7 cellular contexts compared by ENCODE assay signal in genomic region chr9:4984571-4985375, GRCh38. TPM values are rescaled to one million over a fixed set of nuclear protein-coding genes. Genes with fewer than 3 reads are reported as not detected.
DNase-seq lines count a peak whose midpoint lies in the region; ATAC-seq, FAIRE-seq and TF ChIP-seq lines count a peak whose summit lies in the region.

TSS of gene JAK2 (plus strand) at chr9:4985272. CDS start at chr9:5021988, 36,716 bp downstream.

- H3K9me3 ChIP-seq in astrocyte (ENCODE audit: insufficient read depth, low read depth, low read length): no peaks in the 10 kb centered on the region

- H3K9ac ChIP-seq in astrocyte (ENCODE audit: low read length): peak within 1 kb of the TSS; percentile 88

- peak within 1 kb of the TSS; percentile 90 for H3K4me2 ChIP-seq in astrocyte (ENCODE audit: low read length)

- H2AFZ ChIP-seq in astrocyte (ENCODE audit: low read depth, low read length): peak within 1 kb of the TSS; percentile 98

- no peaks in the 10 kb centered on the region for H3K36me3 ChIP-seq in astrocyte (ENCODE audit: insufficient read depth, low read length)

- TF ChIP-seq CTCF in GM13977 (IDR thresholded peaks at IDR 0.05; ENCODE audit: extremely low read depth, insufficient read depth, missing control alignments) (peak; percentile 61), astrocyte (IDR thresholded peaks at IDR 0.05; ENCODE audit: insufficient read depth, low read depth, low read length) (no peak)

- H3K4me3 ChIP-seq in astrocyte (ENCODE audit: insufficient read depth, low read depth, low read length): peak within 1 kb of the TSS; percentile 80

- H3K9me3 Mint-ChIP-seq in T-helper 2 cell treated with Interferon-gamma antibody and Interleukin-4, amounts not matched to agents 5 μg/mL and 100 μg/mL, for 36 hours: no peaks in the 10 kb centered on the region
- H3K9me3 Mint-ChIP-seq in astrocyte (ENCODE audit: unreplicated experiment): no peaks in the 10 kb centered on the region

- DNase-seq in GM13977 (ENCODE audit: low spot score) (peak; percentile 82), NCI-H146 treated with DMSO at 0.1 percent for 48 hours (lab: John Stamatoyannopoulos, UW; ENCODE audit: unreplicated experiment) (peak; percentile 79), astrocyte (ENCODE audit: low read depth) (peak; percentile 89), hypothalamus (lab: John Stamatoyannopoulos, UW) (peak; percentile 52 to 98 (median 88)), sciatic nerve (ENCODE audit: low spot score) (peak; percentile 94)
- DNase-seq in T-helper 2 cell treated with Interferon-gamma antibody and Interleukin-4, amounts not matched to agents 5 μg/mL and 100 μg/mL, for 36 hours (ENCODE audit: low spot score): peak; percentile 90

- H3K79me2 ChIP-seq in astrocyte (ENCODE audit: insufficient read depth, low read length): peaks cover 38% of the 10 kb centered on the region

- no peak within 1 kb of the TSS for H3K4me3 Mint-ChIP-seq in T-helper 2 cell treated with Interferon-gamma antibody and Interleukin-4, amounts not matched to agents 5 μg/mL and 100 μg/mL, for 36 hours
- H3K4me3 Mint-ChIP-seq in astrocyte (ENCODE audit: unreplicated experiment): peak within 1 kb of the TSS; percentile 95

- H3K27me3 ChIP-seq in astrocyte (ENCODE audit: insufficient read depth, low read length): no peaks in the 10 kb centered on the region

- H3K27ac ChIP-seq in astrocyte (ENCODE audit: low read depth, low read length): peak within 1 kb of the TSS; percentile 95

- H4K20me1 ChIP-seq in astrocyte (ENCODE audit: insufficient read depth, low read length): peaks cover 20% of the 10 kb centered on the region

- peak; percentile 72 for ATAC-seq in HG02852 (IDR thresholded peaks at IDR 0.05; ENCODE audit: unreplicated experiment)
- ATAC-seq in sciatic nerve: peak; percentile 96

- intact Hi-C loops in sciatic nerve (cut with DNase I): loop anchor here (10.0 kb wide), 1 partner anchor 220 kb away; no protein-coding TSS in a partner anchor

- no peak for FAIRE-seq in astrocyte (lab: Jason Lieb, UNC)

- no peaks in the 10 kb centered on the region for H3K27me3 Mint-ChIP-seq in T-helper 2 cell treated with Interferon-gamma antibody and Interleukin-4, amounts not matched to agents 5 μg/mL and 100 μg/mL, for 36 hours (ENCODE audit: low read depth)
- no peaks in the 10 kb centered on the region for H3K27me3 Mint-ChIP-seq in astrocyte (ENCODE audit: low read depth, unreplicated experiment)

- H3K36me3 Mint-ChIP-seq in T-helper 2 cell treated with Interferon-gamma antibody and Interleukin-4, amounts not matched to agents 5 μg/mL and 100 μg/mL, for 36 hours (ENCODE audit: low read depth): peaks cover 22% of the 10 kb centered on the region
- H3K36me3 Mint-ChIP-seq in astrocyte (ENCODE audit: low read depth, unreplicated experiment): no peaks in the 10 kb centered on the region

- peaks cover 21% of the 10 kb centered on the region for H3K4me1 ChIP-seq in astrocyte (ENCODE audit: insufficient read depth, low read length)

- in situ Hi-C loops in GM13977 (cut with MboI; ENCODE audit: low pct_unique_long_range_greater_than_20kb, low sequenced_read_pairs, unreplicated experiment): loop anchor here (10.0 to 25.0 kb wide), 3 partner anchors 50 to 453 kb away; partner anchors contain the start of gene PLGRKT

- H3K27ac Mint-ChIP-seq in T-helper 2 cell treated with Interferon-gamma antibody and Interleukin-4, amounts not matched to agents 5 μg/mL and 100 μg/mL, for 36 hours: peak within 1 kb of the TSS; percentile 98
- H3K27ac Mint-ChIP-seq in astrocyte (ENCODE audit: unreplicated experiment): peak within 1 kb of the TSS; percentile 91

- H3K4me1 Mint-ChIP-seq in T-helper 2 cell treated with Interferon-gamma antibody and Interleukin-4, amounts not matched to agents 5 μg/mL and 100 μg/mL, for 36 hours (ENCODE audit: low read depth): peaks cover 41% of the 10 kb centered on the region
- H3K4me1 Mint-ChIP-seq in astrocyte (ENCODE audit: low read depth, unreplicated experiment): peaks cover 6% of the 10 kb centered on the region

RNA-seq across cellular contexts. Expression of gene JAK2, which starts in this region (rescaled TPM):
- 12.3 and 13.2 TPM in 2 replicates for total RNA-seq in astrocyte
- 28.4 TPM for total RNA-seq in sciatic nerve

Comparison
In these comparisons a context has a peak if more than half of its experiments do, and no peak if none do; other contexts are left out.
1. Peak in every context shown above with its lines: DNase-seq, ATAC-seq, H3K4me3 ChIP-seq and H3K27ac ChIP-seq.